23 cellular contexts compared by ENCODE assay signal in the genomic region with DNA sequence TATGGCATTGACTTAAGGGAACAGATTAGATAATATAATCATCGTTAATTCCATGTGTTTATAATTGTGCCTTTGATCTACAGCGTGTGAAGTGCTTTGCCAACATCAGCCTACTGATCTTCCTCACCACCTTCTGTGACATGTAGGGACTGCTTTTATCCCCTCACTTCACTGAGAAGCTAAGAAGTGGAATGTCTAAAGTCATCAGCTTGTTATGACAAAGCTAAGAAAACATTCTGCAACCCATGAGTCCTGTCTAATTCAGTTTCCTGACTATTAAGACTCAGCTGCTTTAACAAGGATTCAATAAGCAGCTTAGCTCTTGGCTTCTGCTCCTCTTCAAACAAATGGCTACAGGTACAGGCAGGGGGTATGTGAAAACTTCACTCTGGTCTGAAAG.
DNase-seq lines count a peak whose midpoint lies in the region; ATAC-seq, FAIRE-seq and TF ChIP-seq lines count a peak whose summit lies in the region.
"Had no signal": no experiment of that assay in that cellular context is flagged by ENCODE, and none has a peak within 500 bp of the region (broad histone marks: within the 10 kb centered on the region; RNA-seq: fewer than 3 reads in every experiment).

No MANE protein-coding gene starts in this region.

- no peak for TF ChIP-seq RAD21 in neural cell (conservative IDR thresholded peaks at IDR 0.05)

- H3K4me3 ChIP-seq in bronchial epithelial cell (ENCODE audit: low read depth, low read length) (no peak overlapping the region), neural cell (ENCODE audit: low read length) (peak overlapping the region; percentile 30), thyroid gland (replicated peaks in 1 of 3) (no peak overlapping the region), aorta (ENCODE audit: low read length in 2 of 2) (no peak overlapping the region), upper lobe of right lung (no peak overlapping the region)
- H3K4me3 ChIP-seq: adrenal gland, mucosa of descending colon, psoas muscle had no signal

- ATAC-seq in GM21367 (IDR thresholded peaks at IDR 0.05; ENCODE audit: unreplicated experiment) = no peak
- ATAC-seq in aorta (ENCODE audit: low FRiP score) = no peak
- ATAC-seq in upper lobe of right lung = no peak
- ATAC-seq: esophagus mucosa, mucosa of descending colon, psoas muscle, T-helper 17 cell had no signal

- no peak overlapping the region for H3K9ac ChIP-seq in neural cell (ENCODE audit: low read length)

- H3K4me1 ChIP-seq in thyroid gland (peaks cover 10 to 14% of the 10 kb centered on the region in 2 donors), aorta (ENCODE audit: control insufficient read depth in 1 of 2, insufficient read depth in 2 of 2, low read length in 2 of 2) (no peaks in the 10 kb centered on the region), upper lobe of right lung (no peaks in the 10 kb centered on the region)
- H3K4me1 ChIP-seq: psoas muscle had no signal

- intact Hi-C loops in thyroid gland (cut with DNase I) (no loop called here), aorta (cut with DNase I) (no loop called here), upper lobe of right lung (cut with DNase I) (no loop called here)

- H2AFZ ChIP-seq in neural cell (ENCODE audit: low read depth, low read length) = no peak overlapping the region

- WGBS in thyroid gland, 2 donors = 41 to 47% methylated on average over 2 of the region's 2 CpGs
- WGBS in aorta, 2 donors = 53 to 64% methylated on average over 2 of the region's 2 CpGs

- no peak for FAIRE-seq in bronchial epithelial cell (lab: Jason Lieb, UNC)
- FAIRE-seq: small intestine had no signal

- H3K9me2 ChIP-seq in neural cell (ENCODE audit: insufficient read depth, low read length) = no peaks in the 10 kb centered on the region

- peak overlapping the region; percentile 77 for H3K27ac ChIP-seq in neural cell (ENCODE audit: low read length)
- no peak overlapping the region for H3K27ac ChIP-seq in thyroid gland
- no peak overlapping the region for H3K27ac ChIP-seq in aorta (ENCODE audit: low read depth in 1 of 2, low read length in 2 of 2)
- H3K27ac ChIP-seq in upper lobe of right lung = no peak overlapping the region
- H3K27ac ChIP-seq: adrenal gland, psoas muscle had no signal

- no peaks in the 10 kb centered on the region for H3K79me2 ChIP-seq in neural cell (replicated peaks; ENCODE audit: insufficient read depth, low read length)

- no peak for TF ChIP-seq POLR2A in thyroid gland (IDR thresholded peaks at IDR 0.05)

- H3K9me3 ChIP-seq in neural cell (ENCODE audit: low read length) (no peaks in the 10 kb centered on the region), thyroid gland (no peaks in the 10 kb centered on the region), aorta (ENCODE audit: control insufficient read depth, low read length) (no peaks in the 10 kb centered on the region), upper lobe of right lung (no peaks in the 10 kb centered on the region)
- H3K9me3 ChIP-seq: adrenal gland, mucosa of descending colon, psoas muscle had no signal

- no peaks in the 10 kb centered on the region for H3F3A ChIP-seq in neural cell (ENCODE audit: insufficient read depth, low read length, poor library complexity, severe bottlenecking)

- TF ChIP-seq EP300 in neural cell (conservative IDR thresholded peaks at IDR 0.05; ENCODE audit: poor library complexity, severe bottlenecking) = no peak

- H4K20me1 ChIP-seq in neural cell (ENCODE audit: insufficient read depth) = no peaks in the 10 kb centered on the region

- no peak for TF ChIP-seq CTCF in bronchial epithelial cell (IDR thresholded peaks at IDR 0.05; ENCODE audit: insufficient read depth, low read length, severe bottlenecking)
- no peak for TF ChIP-seq CTCF in neural cell (IDR thresholded peaks at IDR 0.05; ENCODE audit: poor library complexity, severe bottlenecking)
- TF ChIP-seq CTCF in thyroid gland (IDR thresholded peaks at IDR 0.05) = no peak
- no peak for TF ChIP-seq CTCF in upper lobe of right lung (IDR thresholded peaks at IDR 0.05)

- DNase-seq in DMS 273 treated with DMSO at 0.1 percent for 48 hours (lab: John Stamatoyannopoulos, UW) (peak; percentile 61), NCI-H524 treated with DMSO at 0.1 percent for 48 hours (lab: John Stamatoyannopoulos, UW) (peak; percentile 99), bronchial epithelial cell (ENCODE audit: low read depth) (peak; percentile 12), thyroid gland (no peak), aorta (no peak), upper lobe of right lung (no peak)
- DNase-seq: activated CD4-positive, alpha-beta T cell treated with anti-CD3 and anti-CD28 coated beads, Interleukin-2, amount 50 U/mL, for 48 hours; activated effector memory CD4-positive, alpha-beta T cell treated with anti-CD3 and anti-CD28 coated beads, Interleukin-2, amount 50 U/mL, for 16 hours; adrenal gland; central memory CD4-positive, alpha-beta T cell; H9; mucosa of descending colon; NCI-H1092 treated with DMSO at 0.1 percent for 48 hours; NCI-H748 treated with DMSO at 0.1 percent for 48 hours; psoas muscle; SIG-M5; small intestine; stimulated activated CD4-positive, alpha-beta T cell treated with anti-CD3 and anti-CD28 coated beads, Interleukin-4, amount 100 ng/mL, for 1 hour; T-helper 17 cell; trophoblast cell had no signal

- H3K27me3 ChIP-seq in bronchial epithelial cell (ENCODE audit: control insufficient read depth, insufficient read depth, low read length) (peaks cover 2% of the 10 kb centered on the region), neural cell (ENCODE audit: insufficient read depth, low read depth, low read length) (no peaks in the 10 kb centered on the region), thyroid gland (no peaks in the 10 kb centered on the region), aorta (ENCODE audit: control insufficient read depth in 1 of 2, insufficient read depth in 2 of 2, low read length in 1 of 2) (no peaks in the 10 kb centered on the region), upper lobe of right lung (no peaks in the 10 kb centered on the region)
- H3K27me3 ChIP-seq: adrenal gland had no signal

- H3K4me2 ChIP-seq in neural cell (ENCODE audit: low read length) = peak overlapping the region; percentile 18

- H3K36me3 ChIP-seq in bronchial epithelial cell (ENCODE audit: control insufficient read depth, insufficient read depth, low read length) (no peaks in the 10 kb centered on the region), neural cell (ENCODE audit: insufficient read depth, low read length) (no peaks in the 10 kb centered on the region), thyroid gland (no peaks in the 10 kb centered on the region), aorta (ENCODE audit: control insufficient read depth in 1 of 2, insufficient read depth in 2 of 2, low read length in 1 of 2) (no peaks in the 10 kb centered on the region), upper lobe of right lung (no peaks in the 10 kb centered on the region)
- H3K36me3 ChIP-seq: adrenal gland had no signal

TF ChIP-seq in neural cell, 6 proteins besides CTCF, POLR2A, EP300 and RAD21:
- TF ChIP-seq SMC3 (conservative IDR thresholded peaks at IDR 0.05; ENCODE audit: poor library complexity) = no peak
- no peak for TF ChIP-seq POLR2AphosphoS5 (IDR thresholded peaks at IDR 0.05)
- TF ChIP-seq REST (IDR thresholded peaks at IDR 0.05; ENCODE audit: borderline replicate concordance) = no peak

Comparison
In these comparisons a context has a peak if more than half of its experiments do, and no peak if none do; other contexts are left out.
1. DNase-seq: peak in DMS 273 treated with DMSO at 0.1 percent for 48 hours (single experiment), NCI-H524 treated with DMSO at 0.1 percent for 48 hours (single experiment) and bronchial epithelial cell (single experiment); none in thyroid gland (0 of 2), aorta (0 of 2) and upper lobe of right lung (single experiment).